ENCODE assay signal across 8 cellular contexts in genomic region chr6:41732601-41733348, GRCh38. TPM values are rescaled to one million over a fixed set of nuclear protein-coding genes. Genes with fewer than 3 reads are reported as not detected.
DNase-seq lines count a peak whose midpoint lies in the region; ATAC-seq and TF ChIP-seq lines count a peak whose summit lies in the region.

No MANE protein-coding gene starts in this region.

- H3K27ac ChIP-seq in PC-9 (no peak overlapping the region), liver (ENCODE audit: low read depth in 1 of 2, low read length in 2 of 2) (peak overlapping the region; percentile 81 to 90)

- BruUV-seq in PC-9 (replicated peaks; lab: Mats Ljungman, UMichigan), result no TSS peak

- no peak overlapping the region for H2AFZ ChIP-seq in PC-9

- peak; percentile 44 for ATAC-seq in activated naive CD8-positive, alpha-beta T cell treated with anti-CD3 and anti-CD28 coated beads, Interleukin-2, amount 50 U/mL, for 24 hours
- no peak for ATAC-seq in HG02970 (IDR thresholded peaks at IDR 0.05; ENCODE audit: low FRiP score, unreplicated experiment)

- H3K36me3 ChIP-seq in PC-9 (ENCODE audit: low read depth) (no peaks in the 10 kb centered on the region), liver (ENCODE audit: control insufficient read depth in 4 of 4, insufficient read depth in 3 of 4, low read depth in 1 of 4, low read length in 3 of 4) (no peaks in the 10 kb centered on the region)

- H4K20me1 ChIP-seq in PC-9 (ENCODE audit: insufficient read depth), result no peaks in the 10 kb centered on the region; the same call in 1 of the 2 replicates

- no peak for TF ChIP-seq RAD21 in liver (IDR thresholded peaks at IDR 0.05)

- H3K36me3 Mint-ChIP-seq in activated naive CD8-positive, alpha-beta T cell treated with anti-CD3 and anti-CD28 coated beads, Interleukin-2, amount 50 U/mL, for 24 hours (ENCODE audit: low read depth), result no peaks in the 10 kb centered on the region

- H3K9me3 Mint-ChIP-seq in activated naive CD8-positive, alpha-beta T cell treated with anti-CD3 and anti-CD28 coated beads, Interleukin-2, amount 50 U/mL, for 24 hours, result no peaks in the 10 kb centered on the region

- CTCF ChIA-PET in PC-9 (lab: Charles Lee), result interaction anchor here (0.9 to 1.4 kb wide), 2 partner anchors 54 to 188 kb away, joined by 3 read pairs; partner anchors contain the start of genes BYSL, MED20 and TOMM6

- H3K27ac Mint-ChIP-seq in activated naive CD8-positive, alpha-beta T cell treated with anti-CD3 and anti-CD28 coated beads, Interleukin-2, amount 50 U/mL, for 24 hours, result peak overlapping the region; percentile 15

- H3K79me2 ChIP-seq in PC-9 (ENCODE audit: low read depth), result no peaks in the 10 kb centered on the region

- H3K27me3 Mint-ChIP-seq in activated naive CD8-positive, alpha-beta T cell treated with anti-CD3 and anti-CD28 coated beads, Interleukin-2, amount 50 U/mL, for 24 hours, result no peaks in the 10 kb centered on the region

- DNase-seq in HFF-Myc (ENCODE audit: extremely low read depth, low read depth), result no peak
- DNase-seq in PC-9, result no peak
- DNase-seq in activated naive CD8-positive, alpha-beta T cell treated with anti-CD3 and anti-CD28 coated beads, Interleukin-2, amount 50 U/mL, for 24 hours, result peak; percentile 65
- DNase-seq in stimulated activated CD8-positive, alpha-beta memory T cell treated with anti-CD3 and anti-CD28 coated beads, Interleukin-4, amount 100 ng/mL, for 48 hours, result peak; percentile 67
- no peak for DNase-seq in NCI-H1694 (lab: John Stamatoyannopoulos, UW)

- WGBS in liver, result 79% methylated on average over 8 of the region's 8 CpGs

- H3K27me3 ChIP-seq in PC-9 (ENCODE audit: insufficient read depth, low read depth), result no peaks in the 10 kb centered on the region
- H3K27me3 ChIP-seq in liver (ENCODE audit: control insufficient read depth in 4 of 4, insufficient read depth in 4 of 4, low read length in 3 of 4), result no peaks in the 10 kb centered on the region

- H3K4me3 ChIP-seq in GM12875 (ENCODE audit: low read depth, low read length) (peak overlapping the region; percentile 70), HFF-Myc (replicated peaks; ENCODE audit: low read depth, low read length) (peak overlapping the region; percentile 49), PC-9 (no peak overlapping the region), liver (ENCODE audit: low read depth in 1 of 3, low read length in 3 of 3) (no peak overlapping the region)

- H3K9me2 ChIP-seq in PC-9 (ENCODE audit: insufficient read depth), result no peaks in the 10 kb centered on the region

- H3K9me3 ChIP-seq in PC-9 (ENCODE audit: insufficient read depth, low read depth) (no peaks in the 10 kb centered on the region), liver (ENCODE audit: control insufficient read depth in 4 of 4, low read length in 3 of 4) (no peaks in the 10 kb centered on the region)

- H3F3A ChIP-seq in PC-9 (ENCODE audit: insufficient read depth, low read depth), result no peaks in the 10 kb centered on the region; the same call in 1 of the 2 replicates

- peak overlapping the region; percentile 77 for H3K4me2 ChIP-seq in PC-9

- peak overlapping the region; percentile 54 for H3K4me3 Mint-ChIP-seq in activated naive CD8-positive, alpha-beta T cell treated with anti-CD3 and anti-CD28 coated beads, Interleukin-2, amount 50 U/mL, for 24 hours

- H3K4me1 ChIP-seq in PC-9 (replicated peaks; ENCODE audit: insufficient read depth) (0 out of 2 replicates have a peak, but pooled peaks cover 13% of the 10 kb centered on the region), liver (ENCODE audit: control insufficient read depth in 4 of 4, insufficient read depth in 4 of 4, low read length in 3 of 4) (peaks cover 0 to 13% (median 8%) of the 10 kb centered on the region in 4 donors)

- peaks cover 51% of the 10 kb centered on the region for H3K4me1 Mint-ChIP-seq in activated naive CD8-positive, alpha-beta T cell treated with anti-CD3 and anti-CD28 coated beads, Interleukin-2, amount 50 U/mL, for 24 hours

- POLR2A ChIA-PET in PC-9 (lab: Charles Lee; ENCODE audit: unreplicated experiment), result interaction anchor here (0.5 kb wide), 1 partner anchor 163 kb away, joined by 6 read pairs; no protein-coding TSS in a partner anchor

- intact Hi-C loops in PC-9 (cut with micrococcal nuclease; ENCODE audit: unreplicated experiment), result no loop called here

- TF ChIP-seq CTCF in GM12875 (IDR thresholded peaks at IDR 0.05; ENCODE audit: borderline replicate concordance, insufficient read depth, low read depth, low read length), result no peak
- TF ChIP-seq CTCF in HFF-Myc (IDR thresholded peaks at IDR 0.05; ENCODE audit: low read depth, low read length, missing control alignments), result no peak
- TF ChIP-seq CTCF in PC-9 (conservative IDR thresholded peaks at IDR 0.05), result no peak
- no peak for TF ChIP-seq CTCF in liver (IDR thresholded peaks at IDR 0.05; ENCODE audit: low read depth, low read length, missing input control)

- no peak overlapping the region for H3K9ac ChIP-seq in liver (ENCODE audit: low read depth in 1 of 2, low read length in 2 of 2)

TF ChIP-seq in liver, 16 proteins besides CTCF, POLR2A, EP300 and RAD21:
- TF ChIP-seq FOXA1 (IDR thresholded peaks at IDR 0.05) (no peak), YY1 (IDR thresholded peaks at IDR 0.05) (no peak), RXRA (IDR thresholded peaks at IDR 0.05) (no peak), GABPA (IDR thresholded peaks at IDR 0.05 in 1 of 2, conservative IDR thresholded peaks at IDR 0.05 in 1 of 2) (no peak), FOXA2 (IDR thresholded peaks at IDR 0.05) (no peak), EGR1 (IDR thresholded peaks at IDR 0.05; ENCODE audit: low read depth in 2 of 2) (no peak), HNF4A (conservative IDR thresholded peaks at IDR 0.05) (no peak), NR2F2 (IDR thresholded peaks at IDR 0.05) (no peak), SP1 (IDR thresholded peaks at IDR 0.05) (no peak), TAF1 (conservative IDR thresholded peaks at IDR 0.05) (no peak), MAX (IDR thresholded peaks at IDR 0.05) (no peak), ZBTB33 (IDR thresholded peaks at IDR 0.05) (no peak), HNF4G (IDR thresholded peaks at IDR 0.05) (no peak), REST (IDR thresholded peaks at IDR 0.05) (no peak), JUND (IDR thresholded peaks at IDR 0.05) (no peak), ATF3 (IDR thresholded peaks at IDR 0.05) (no peak)

RNA-seq across cellular contexts. Expression of gene TFEB, which starts 2.6 kb away (rescaled TPM):
- total RNA-seq in PC-9 (2021), result 7.3 and 8.6 TPM in 2 replicates
- 1 to 10 TPM; 1.1 to 6.2 TPM for total RNA-seq in liver
- 1 to 10 TPM; 3.0 to 4.6 TPM for polyA plus RNA-seq in liver

RNA-seq across cellular contexts. Expression of gene PGC, which starts 14.4 kb away (rescaled TPM):
- total RNA-seq in PC-9 (2021) (not detected in 2 replicates), liver (not detected)
- polyA plus RNA-seq in liver, result under 1 TPM; 0.05 to 0.18 TPM

RNA-seq across cellular contexts. Expression of gene FRS3, which starts 46.9 kb away (rescaled TPM):
- total RNA-seq in PC-9 (2021) (4.5 and 10.4 TPM in 2 replicates), liver (1 to 10 TPM in 1 of 2 donors, under 1 TPM in 1; 0.42 to 1.3 TPM)
- 1 to 10 TPM; 1.4 to 1.6 TPM for polyA plus RNA-seq in liver

RNA-seq across cellular contexts. Expression of gene PRICKLE4, which starts 47.8 kb away (rescaled TPM):
- total RNA-seq in PC-9 (2021) (8.4 and 9.2 TPM in 2 replicates), liver (1 to 10 TPM in 1 of 2 donors, under 1 TPM in 1; 0.37 to 1.4 TPM)
- under 1 TPM in 1 of 2 donors, not detected in 1; 0.98 TPM for polyA plus RNA-seq in liver

RNA-seq across cellular contexts. Expression of gene TOMM6, which starts 54.7 kb away (rescaled TPM):
- total RNA-seq in PC-9 (2021) (143 and 170 TPM in 2 replicates), liver (10 to 100 TPM; 48.2 to 50.1 TPM)
- polyA plus RNA-seq in liver, result 100 to 1,000 TPM; 122 to 123 TPM

Comparison
In these comparisons a context has a peak if more than half of its experiments do, and no peak if none do; other contexts are left out.
1. H3K4me3 ChIP-seq: peak in GM12875 (single experiment) and HFF-Myc (single experiment); none in PC-9 (single experiment) and liver (0 of 3).
2. DNase-seq: peak in activated naive CD8-positive, alpha-beta T cell treated with anti-CD3 and anti-CD28 coated beads, Interleukin-2, amount 50 U/mL, for 24 hours (single experiment) and stimulated activated CD8-positive, alpha-beta memory T cell treated with anti-CD3 and anti-CD28 coated beads, Interleukin-4, amount 100 ng/mL, for 48 hours (single experiment); none in HFF-Myc (single experiment), PC-9 (0 of 2) and NCI-H1694 (single experiment).